ENCODE assay signal across 8 cellular contexts in genomic region chr18:35497334-35498197, GRCh38. TPM values are rescaled to one million over a fixed set of nuclear protein-coding genes. Genes with fewer than 3 reads are reported as not detected.
DNase-seq lines count a peak whose midpoint lies in the region; TF ChIP-seq lines count a peak whose summit lies in the region.

Gene INO80C, minus strand, starts transcription at chr18:35497960. Its CDS starts 86 bp downstream, at chr18:35497874.

- peak within 1 kb of the TSS; percentile 96 for H3K27ac Mint-ChIP-seq in HFFc6

- H3K14ac ChIP-seq in neuronal stem cell (ENCODE audit: low read length), result no peak within 1 kb of the TSS

- peak within 1 kb of the TSS; percentile 62 for H2BK5ac ChIP-seq in neuronal stem cell (ENCODE audit: low read length)

- peak within 1 kb of the TSS; percentile 33 for H4K8ac ChIP-seq in neuronal stem cell (ENCODE audit: low read depth, low read length)

- H3K9ac ChIP-seq in neuronal stem cell (ENCODE audit: low read depth, low read length, poor library complexity) (peak within 1 kb of the TSS; percentile 75), subcutaneous abdominal adipose tissue (ENCODE audit: low read length in 5 of 5) (peak within 1 kb of the TSS; percentile 81 to 94 (median 89))

- in situ Hi-C loops in SK-MEL-5 (cut with HindIII; ENCODE audit: low pct_unique_long_range_greater_than_20kb, low sequenced_read_pairs), result no loop called here

- no peak within 1 kb of the TSS for H2BK15ac ChIP-seq in neuronal stem cell (ENCODE audit: low read length)

- peak within 1 kb of the TSS; percentile 59 for H3K4me2 ChIP-seq in neuronal stem cell (ENCODE audit: insufficient read depth, low read length, poor library complexity, severe bottlenecking)

- H3K4me3 ChIP-seq in neuronal stem cell (ENCODE audit: low read length in 2 of 2) (peak within 1 kb of the TSS; percentile 58 to 90), subcutaneous abdominal adipose tissue (ENCODE audit: low read depth in 1 of 5, low read length in 5 of 5) (peak within 1 kb of the TSS; percentile 85 to 89 (median 88))

- H2AFZ ChIP-seq in neuronal stem cell (ENCODE audit: low read length), result peak within 1 kb of the TSS; percentile 96

- H3K36me3 ChIP-seq in neuronal stem cell (replicated peaks in 1 of 2; ENCODE audit: control insufficient read depth in 2 of 2, insufficient read depth in 2 of 2, low read length in 2 of 2) (no peaks in the 10 kb centered on the region), subcutaneous abdominal adipose tissue (ENCODE audit: control insufficient read depth in 5 of 5, insufficient read depth in 5 of 5, low read length in 5 of 5) (no peaks in the 10 kb centered on the region)

- H3K4me1 ChIP-seq in neuronal stem cell (ENCODE audit: control insufficient read depth in 2 of 2, insufficient read depth in 1 of 2, low read depth in 1 of 2, low read length in 2 of 2) (peaks cover 5 to 6% of the 10 kb centered on the region in 2 donors), subcutaneous abdominal adipose tissue (ENCODE audit: control insufficient read depth in 5 of 5, insufficient read depth in 5 of 5, low read length in 5 of 5) (peaks cover 8 to 52% (median 44%) of the 10 kb centered on the region in 5 donors)

- H4K91ac ChIP-seq in neuronal stem cell (ENCODE audit: low read depth, low read length, poor library complexity), result no peak within 1 kb of the TSS

- H3K23ac ChIP-seq in neuronal stem cell (ENCODE audit: low read depth, low read length, poor library complexity), result peak within 1 kb of the TSS; percentile 26

- H3K36me3 Mint-ChIP-seq in HFFc6 (ENCODE audit: low read depth), result no peaks in the 10 kb centered on the region; the same call in 1 of the 2 replicates

- peak within 1 kb of the TSS; percentile 84 for H3K18ac ChIP-seq in neuronal stem cell (ENCODE audit: low read length)

- H2AK5ac ChIP-seq in neuronal stem cell (ENCODE audit: low read depth, low read length), result no peak within 1 kb of the TSS

- H3K4ac ChIP-seq in neuronal stem cell (ENCODE audit: low read length), result no peak within 1 kb of the TSS

- H3K27ac ChIP-seq in neuronal stem cell (replicated peaks; ENCODE audit: low read length) (peak within 1 kb of the TSS; percentile 88), subcutaneous abdominal adipose tissue (ENCODE audit: low read depth, low read length) (peak within 1 kb of the TSS; percentile 96)

- peak within 1 kb of the TSS; percentile 96 for H3K4me3 Mint-ChIP-seq in HFFc6

- H3K27me3 ChIP-seq in neuronal stem cell (ENCODE audit: control insufficient read depth in 3 of 3, insufficient read depth in 3 of 3, low read depth in 1 of 3, low read length in 3 of 3) (peaks cover 0 to 5% (median 0%) of the 10 kb centered on the region in 3 experiments), subcutaneous abdominal adipose tissue (ENCODE audit: control insufficient read depth in 5 of 5, insufficient read depth in 4 of 5, low read length in 5 of 5) (no peaks in the 10 kb centered on the region)

- H2BK12ac ChIP-seq in neuronal stem cell (ENCODE audit: low read length), result no peak within 1 kb of the TSS

- peaks cover 36% of the 10 kb centered on the region for H3K4me1 Mint-ChIP-seq in HFFc6 (ENCODE audit: low read depth)

- H3K79me1 ChIP-seq in neuronal stem cell (ENCODE audit: low read depth, low read length), result peaks cover 1% of the 10 kb centered on the region

- TF ChIP-seq CTCF in HFFc6 (IDR thresholded peaks at IDR 0.05), result no peak

- peaks cover 4% of the 10 kb centered on the region for H3K27me3 Mint-ChIP-seq in HFFc6 (ENCODE audit: insufficient read depth)

- H3K9me3 Mint-ChIP-seq in HFFc6, result no peaks in the 10 kb centered on the region

- no CpG with 5 or more reads among the region's 63 CpGs for WGBS in neuronal stem cell (ENCODE audit: extremely low coverage in 2 of 2, insufficient read length in 2 of 2, insufficient replicate concordance in 1 of 2), 2 donors

- H3K9me3 ChIP-seq in neuronal stem cell (replicated peaks in 1 of 2; ENCODE audit: control insufficient read depth in 2 of 2, insufficient read depth in 1 of 2, low read depth in 1 of 2, low read length in 2 of 2) (no peaks in the 10 kb centered on the region), subcutaneous abdominal adipose tissue (ENCODE audit: control insufficient read depth in 5 of 5, low read length in 5 of 5) (no peaks in the 10 kb centered on the region)

- no peak within 1 kb of the TSS for H2BK120ac ChIP-seq in neuronal stem cell (ENCODE audit: low read depth, low read length)

- DNase-seq in GM04504 (ENCODE audit: low read depth) (peak; percentile 85), HFFc6 (peak; percentile 87), NAMALWA (ENCODE audit: low spot score) (peak; percentile 95), SK-MEL-5 (ENCODE audit: low read depth, low spot score) (peak; percentile 91), foreskin melanocyte (peak; percentile 91), neuronal stem cell (ENCODE audit: low spot score) (peak; percentile 93)
- peak; percentile 94 for DNase-seq in activated naive CD4-positive, alpha-beta T cell treated with Interleukin-2 at 50 U/mL for 16 hours

RNA-seq across cellular contexts. Expression of gene INO80C, which starts in this region (rescaled TPM):
- 10 to 100 TPM; 10.4 to 13.3 (median 12.1) TPM for total RNA-seq in HFFc6 (2021; fragmentation: NEBNext Ultra II Directional; extraction: Animal tissue kit (Norgen Biotek cat#: 25700))
- 1.8 and 2.2 TPM in 2 replicates for total RNA-seq in SK-MEL-5 (2014; rRNA removed; shearing (Covaris generic))
- polyA plus RNA-seq in SK-MEL-5 (2015; cell fraction: cytosol; rRNA removed), result 7.8 and 9.1 TPM in 2 replicates
- 22.1 and 32.0 TPM in 2 replicates for polyA plus RNA-seq in SK-MEL-5 (2015; cell fraction: nucleus; rRNA removed)
- 29.9 TPM for polyA plus RNA-seq in neuronal stem cell (2013, experiment 1 of 2)
- 29.5 TPM for polyA plus RNA-seq in neuronal stem cell (2013, experiment 2 of 2)

Comparison
In these comparisons a context has a peak if more than half of its experiments do, and no peak if none do; other contexts are left out.
1. Peak in every context shown above with its lines: DNase-seq, H3K4me3 ChIP-seq and H3K27ac ChIP-seq.